1 cellular context compared by ENCODE assay signal in the genomic region with DNA sequence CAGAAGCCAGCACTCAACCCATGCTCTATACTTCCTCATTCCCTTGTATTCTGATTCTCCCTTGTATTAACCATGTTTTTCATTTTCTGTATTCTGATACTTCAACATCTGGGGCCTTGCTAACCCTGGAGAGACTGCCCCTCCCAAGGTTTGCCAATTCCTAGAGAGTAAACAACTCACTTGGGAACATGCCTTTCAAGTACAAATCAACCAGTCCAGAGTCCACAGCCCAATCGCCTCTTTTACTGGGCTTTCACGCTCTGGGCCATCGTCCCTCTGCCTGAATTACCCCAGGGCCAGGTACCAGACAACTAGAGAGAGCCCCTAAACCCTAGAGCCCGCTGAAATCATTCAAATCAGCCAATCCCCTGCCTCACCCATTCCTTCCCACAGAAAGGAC.
TF ChIP-seq lines count a peak whose summit lies in the region.

No MANE protein-coding gene starts in this region.

TF ChIP-seq in HepG2, 621 proteins besides CTCF, POLR2A, EP300 and RAD21 (continued from another document and continues in another):
- TF ChIP-seq ZNF512B (CRISPR knock-in tag; IDR thresholded peaks at IDR 0.05; ENCODE audit: borderline replicate concordance) (peak; percentile 39; the same call in 1 of the 2 replicates), DMAP1 (CRISPR knock-in tag; IDR thresholded peaks at IDR 0.05) (no peak), ATAD3A (CRISPR knock-in tag; IDR thresholded peaks at IDR 0.05) (no peak), NR2F6 (IDR thresholded peaks at IDR 0.05) (peak; percentile 26; the same call in 1 of the 2 replicates), NR2F6 (CRISPR knock-in tag; IDR thresholded peaks at IDR 0.05) (peak; percentile 47; the same call in 1 of the 2 replicates), ZZZ3 (CRISPR knock-in tag; IDR thresholded peaks at IDR 0.05; ENCODE audit: borderline replicate concordance) (no peak), ATF5 (CRISPR knock-in tag; IDR thresholded peaks at IDR 0.05; ENCODE audit: low read depth) (no peak), RELA (CRISPR knock-in tag; IDR thresholded peaks at IDR 0.05) (no peak), ZNF567 (CRISPR knock-in tag; IDR thresholded peaks at IDR 0.05; ENCODE audit: borderline replicate concordance) (no peak), MIER3 (CRISPR knock-in tag; IDR thresholded peaks at IDR 0.05; ENCODE audit: borderline replicate concordance) (no peak), ZNF879 (CRISPR knock-in tag; IDR thresholded peaks at IDR 0.05) (no peak), FIP1L1 (IDR thresholded peaks at IDR 0.05; ENCODE audit: borderline replicate concordance, insufficient read depth, low read depth, low read length) (no peak), POGZ (CRISPR knock-in tag; IDR thresholded peaks at IDR 0.05) (peak; percentile 90), NKX3-1 (CRISPR knock-in tag; IDR thresholded peaks at IDR 0.05) (no peak), ZNF564 (CRISPR knock-in tag; IDR thresholded peaks at IDR 0.05) (no peak), AHR (CRISPR knock-in tag; IDR thresholded peaks at IDR 0.05) (no peak), CEBPB (IDR thresholded peaks at IDR 0.05; ENCODE audit: borderline replicate concordance, low read depth, low read length) (no peak), KAT8 (CRISPR knock-in tag; IDR thresholded peaks at IDR 0.05) (no peak), ZNF598 (CRISPR knock-in tag; IDR thresholded peaks at IDR 0.05; ENCODE audit: borderline replicate concordance) (no peak), KDM1A (CRISPR knock-in tag; IDR thresholded peaks at IDR 0.05) (peak; percentile 57; the same call in 1 of the 2 replicates), MAZ (IDR thresholded peaks at IDR 0.05; ENCODE audit: borderline replicate concordance, low read depth, low read length) (peak; percentile 46; the same call in 1 of the 2 replicates), MAZ (CRISPR knock-in tag; IDR thresholded peaks at IDR 0.05; ENCODE audit: low read depth) (no peak), ZFP90 (CRISPR knock-in tag; IDR thresholded peaks at IDR 0.05; ENCODE audit: borderline replicate concordance) (no peak), ZNF766 (CRISPR knock-in tag; IDR thresholded peaks at IDR 0.05; ENCODE audit: borderline replicate concordance) (no peak), ZNF674 (CRISPR knock-in tag; IDR thresholded peaks at IDR 0.05; ENCODE audit: low read depth) (no peak), SNRNP70 (IDR thresholded peaks at IDR 0.05; ENCODE audit: low read depth, low read length) (no peak), CREM (IDR thresholded peaks at IDR 0.05) (peak; percentile 60; the same call in 1 of the 2 replicates), CREM (CRISPR knock-in tag; IDR thresholded peaks at IDR 0.05) (no peak), TIGD3 (CRISPR knock-in tag; IDR thresholded peaks at IDR 0.05; ENCODE audit: borderline replicate concordance) (no peak), ATF1 (CRISPR knock-in tag; IDR thresholded peaks at IDR 0.05) (no peak), REXO4 (CRISPR knock-in tag; IDR thresholded peaks at IDR 0.05; ENCODE audit: borderline replicate concordance) (no peak), E2F5 (CRISPR knock-in tag; conservative IDR thresholded peaks at IDR 0.05) (no peak), TCF12 (IDR thresholded peaks at IDR 0.05) (no peak), TCF12 (CRISPR knock-in tag; IDR thresholded peaks at IDR 0.05) (no peak), GATAD2A (CRISPR knock-in tag; IDR thresholded peaks at IDR 0.05) (peak; percentile 84), ASH2L (IDR thresholded peaks at IDR 0.05; ENCODE audit: insufficient read length, low read depth, low read length) (peak; percentile 44), SMARCE1 (IDR thresholded peaks at IDR 0.05; ENCODE audit: borderline replicate concordance) (no peak), ZHX1 (CRISPR knock-in tag; IDR thresholded peaks at IDR 0.05; ENCODE audit: low read depth) (no peak), ZNF678 (CRISPR knock-in tag; IDR thresholded peaks at IDR 0.05) (no peak), ARID5B (CRISPR knock-in tag; IDR thresholded peaks at IDR 0.05) (peak; percentile 92), ZNF33B (CRISPR knock-in tag; IDR thresholded peaks at IDR 0.05) (no peak), ZNF660 (CRISPR knock-in tag; IDR thresholded peaks at IDR 0.05; ENCODE audit: borderline replicate concordance, low read depth) (no peak), ZBTB1 (CRISPR knock-in tag; IDR thresholded peaks at IDR 0.05; ENCODE audit: borderline replicate concordance) (no peak), GTF3A (CRISPR knock-in tag; conservative IDR thresholded peaks at IDR 0.05) (no peak), MXI1 (IDR thresholded peaks at IDR 0.05; ENCODE audit: borderline replicate concordance, low read depth, low read length) (no peak), ZMYM4 (CRISPR knock-in tag; IDR thresholded peaks at IDR 0.05) (peak; percentile 80), KLF9 (CRISPR knock-in tag; IDR thresholded peaks at IDR 0.05; ENCODE audit: low read depth) (no peak), ZNF670 (CRISPR knock-in tag; IDR thresholded peaks at IDR 0.05; ENCODE audit: borderline replicate concordance) (no peak)
- TF ChIP-seq, protein P1, sequence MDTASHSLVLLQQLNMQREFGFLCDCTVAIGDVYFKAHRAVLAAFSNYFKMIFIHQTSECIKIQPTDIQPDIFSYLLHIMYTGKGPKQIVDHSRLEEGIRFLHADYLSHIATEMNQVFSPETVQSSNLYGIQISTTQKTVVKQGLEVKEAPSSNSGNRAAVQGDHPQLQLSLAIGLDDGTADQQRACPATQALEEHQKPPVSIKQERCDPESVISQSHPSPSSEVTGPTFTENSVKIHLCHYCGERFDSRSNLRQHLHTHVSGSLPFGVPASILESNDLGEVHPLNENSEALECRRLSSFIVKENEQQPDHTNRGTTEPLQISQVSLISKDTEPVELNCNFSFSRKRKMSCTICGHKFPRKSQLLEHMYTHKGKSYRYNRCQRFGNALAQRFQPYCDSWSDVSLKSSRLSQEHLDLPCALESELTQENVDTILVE (CRISPR knock-in tag; IDR thresholded peaks at IDR 0.05) = no peak
- TF ChIP-seq, protein P2, sequence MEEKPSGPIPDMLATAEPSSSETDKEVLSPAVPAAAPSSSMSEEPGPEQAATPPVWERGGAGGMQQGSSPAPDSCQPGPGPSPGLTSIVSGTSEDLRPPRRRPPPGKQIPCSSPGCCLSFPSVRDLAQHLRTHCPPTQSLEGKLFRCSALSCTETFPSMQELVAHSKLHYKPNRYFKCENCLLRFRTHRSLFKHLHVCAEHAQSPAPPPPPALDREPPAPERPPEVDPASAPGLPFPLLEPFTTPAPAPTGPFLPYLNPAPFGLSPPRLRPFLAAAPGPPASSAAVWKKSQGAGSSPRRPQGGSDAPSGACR (CRISPR knock-in tag; IDR thresholded peaks at IDR 0.05) = no peak
- TF ChIP-seq, protein P3, sequence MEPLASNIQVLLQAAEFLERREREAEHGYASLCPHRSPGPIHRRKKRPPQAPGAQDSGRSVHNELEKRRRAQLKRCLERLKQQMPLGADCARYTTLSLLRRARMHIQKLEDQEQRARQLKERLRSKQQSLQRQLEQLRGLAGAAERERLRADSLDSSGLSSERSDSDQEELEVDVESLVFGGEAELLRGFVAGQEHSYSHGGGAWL (CRISPR knock-in tag; IDR thresholded peaks at IDR 0.05) = no peak
- TF ChIP-seq, protein P4, sequence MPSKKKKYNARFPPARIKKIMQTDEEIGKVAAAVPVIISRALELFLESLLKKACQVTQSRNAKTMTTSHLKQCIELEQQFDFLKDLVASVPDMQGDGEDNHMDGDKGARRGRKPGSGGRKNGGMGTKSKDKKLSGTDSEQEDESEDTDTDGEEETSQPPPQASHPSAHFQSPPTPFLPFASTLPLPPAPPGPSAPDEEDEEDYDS (CRISPR knock-in tag; IDR thresholded peaks at IDR 0.05) = no peak; the same call in 1 of the 2 replicates
- TF ChIP-seq, protein P5, sequence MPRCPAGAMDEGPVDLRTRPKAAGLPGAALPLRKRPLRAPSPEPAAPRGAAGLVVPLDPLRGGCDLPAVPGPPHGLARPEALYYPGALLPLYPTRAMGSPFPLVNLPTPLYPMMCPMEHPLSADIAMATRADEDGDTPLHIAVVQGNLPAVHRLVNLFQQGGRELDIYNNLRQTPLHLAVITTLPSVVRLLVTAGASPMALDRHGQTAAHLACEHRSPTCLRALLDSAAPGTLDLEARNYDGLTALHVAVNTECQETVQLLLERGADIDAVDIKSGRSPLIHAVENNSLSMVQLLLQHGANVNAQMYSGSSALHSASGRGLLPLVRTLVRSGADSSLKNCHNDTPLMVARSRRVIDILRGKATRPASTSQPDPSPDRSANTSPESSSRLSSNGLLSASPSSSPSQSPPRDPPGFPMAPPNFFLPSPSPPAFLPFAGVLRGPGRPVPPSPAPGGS (CRISPR knock-in tag; IDR thresholded peaks at IDR 0.05) = no peak
